In the genomic region with DNA sequence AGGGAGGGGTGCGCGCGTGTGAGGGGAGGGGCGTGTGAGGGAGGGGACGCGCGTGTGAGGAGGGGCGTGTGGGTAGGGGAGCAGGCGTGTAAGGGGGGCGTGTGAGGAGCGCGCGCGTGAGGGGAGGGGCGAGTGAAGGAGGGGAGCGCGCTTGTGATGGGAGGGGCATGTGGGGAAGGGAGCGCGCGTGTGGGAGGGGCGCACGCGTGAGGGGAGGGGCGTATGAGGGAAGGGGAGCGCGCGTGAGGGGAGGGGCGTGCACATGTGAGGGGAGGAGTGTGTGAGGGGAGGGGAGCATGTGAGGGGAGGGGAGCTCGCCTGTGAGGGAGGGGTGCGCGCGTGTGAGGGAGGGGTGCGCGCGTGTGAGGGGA, we compare ENCODE assay signal across 8 cellular contexts. TPM values are rescaled to one million over a fixed set of nuclear protein-coding genes. Genes with fewer than 3 reads are reported as not detected.
DNase-seq lines count a peak whose midpoint lies in the region; ATAC-seq and TF ChIP-seq lines count a peak whose summit lies in the region.

No MANE protein-coding gene starts in this region.

- no peak overlapping the region for H4K91ac ChIP-seq in mesenchymal stem cell (ENCODE audit: low read length)

- peak overlapping the region; percentile 97 for H3K27ac Mint-ChIP-seq in GM23338
- peak overlapping the region; percentile 91 for H3K27ac Mint-ChIP-seq in activated CD8-positive, alpha-beta memory T cell treated with anti-CD3 and anti-CD28 coated beads, Interleukin-2, amount 10 ng/mL, durations not matched to agents 7 days and 5 days
- H3K27ac Mint-ChIP-seq in effector memory CD8-positive, alpha-beta T cell, result peak overlapping the region; percentile 83 to 93

- H3F3A ChIP-seq in GM23338 (replicated peaks; ENCODE audit: low read depth), result peaks cover 7% of the 10 kb centered on the region; the same call in 1 of the 2 replicates

- H3K36me3 ChIP-seq in GM23338 (ENCODE audit: insufficient read depth) (no peaks in the 10 kb centered on the region), mesenchymal stem cell (ENCODE audit: control insufficient read depth in 1 of 2, insufficient read depth in 2 of 2, low read depth in 1 of 2, low read length in 2 of 2) (peaks cover 0 to 21% of the 10 kb centered on the region in 2 experiments)

- H3K27me3 ChIP-seq in GM23338 (ENCODE audit: insufficient read depth) (peaks cover 22% of the 10 kb centered on the region), mesenchymal stem cell (ENCODE audit: control insufficient read depth in 1 of 2, insufficient read depth in 1 of 2, low read length in 2 of 2) (no peaks in the 10 kb centered on the region)

- no peak overlapping the region for H3K4ac ChIP-seq in mesenchymal stem cell (ENCODE audit: low read depth in 1 of 2, low read length in 2 of 2)

- peaks cover 4% of the 10 kb centered on the region; the same call in 1 of the 3 replicates for H3K36me3 Mint-ChIP-seq in GM23338 (ENCODE audit: low read depth)
- H3K36me3 Mint-ChIP-seq in activated CD8-positive, alpha-beta memory T cell treated with anti-CD3 and anti-CD28 coated beads, Interleukin-2, amount 10 ng/mL, durations not matched to agents 7 days and 5 days, result peaks cover 8% of the 10 kb centered on the region
- peaks cover 12% of the 10 kb centered on the region for H3K36me3 Mint-ChIP-seq in effector memory CD8-positive, alpha-beta T cell (ENCODE audit: insufficient read depth)

- H4K8ac ChIP-seq in mesenchymal stem cell (ENCODE audit: low read length), result no peak overlapping the region

- H2AFZ ChIP-seq in GM23338, result no peak overlapping the region
- peak overlapping the region; percentile 95 for H2AFZ ChIP-seq in mesenchymal stem cell (ENCODE audit: low read depth, low read length)

- H3K9ac ChIP-seq in mesenchymal stem cell (ENCODE audit: low read length), result no peak overlapping the region

- in situ Hi-C loops in ACHN (cut with HindIII; ENCODE audit: low pct_ligation_motif_present, low pct_unique_long_range_greater_than_20kb, low sequenced_read_pairs), result no loop called here

- no peaks in the 10 kb centered on the region; the same call in 2 of the 3 replicates for H3K9me3 Mint-ChIP-seq in GM23338
- no peaks in the 10 kb centered on the region for H3K9me3 Mint-ChIP-seq in activated CD8-positive, alpha-beta memory T cell treated with anti-CD3 and anti-CD28 coated beads, Interleukin-2, amount 10 ng/mL, durations not matched to agents 7 days and 5 days (ENCODE audit: low read depth)
- no peaks in the 10 kb centered on the region for H3K9me3 Mint-ChIP-seq in effector memory CD8-positive, alpha-beta T cell

- H3K79me2 ChIP-seq in GM23338 (replicated peaks; ENCODE audit: insufficient read depth), result no peaks in the 10 kb centered on the region

- H3K79me1 ChIP-seq in mesenchymal stem cell (replicated peaks; ENCODE audit: low read length, poor library complexity, severe bottlenecking), result peaks cover 4% of the 10 kb centered on the region

- H3K4me1 ChIP-seq in GM23338 (ENCODE audit: insufficient read depth), result peaks cover 18% of the 10 kb centered on the region
- H3K4me1 ChIP-seq in mesenchymal stem cell (ENCODE audit: control insufficient read depth, insufficient read depth, low read depth, low read length), result peaks cover 9% of the 10 kb centered on the region

- H2BK12ac ChIP-seq in mesenchymal stem cell (ENCODE audit: low read length in 2 of 2), result no peak overlapping the region

- H3K4me2 ChIP-seq in GM23338 (no peak overlapping the region; the same call in 1 of the 2 replicates), mesenchymal stem cell (ENCODE audit: low read length, poor library complexity, severe bottlenecking) (no peak overlapping the region)

- peak; percentile 5 for ATAC-seq in GM23338
- ATAC-seq in activated CD8-positive, alpha-beta memory T cell treated with anti-CD3 and anti-CD28 coated beads, Interleukin-2, amount 10 ng/mL, durations not matched to agents 7 days and 5 days, result peak; percentile 18
- ATAC-seq in effector memory CD8-positive, alpha-beta T cell (replicated peaks), result peak; percentile 22
- no peak for ATAC-seq in GM19035 (IDR thresholded peaks at IDR 0.05; ENCODE audit: unreplicated experiment)

- H3K9me2 ChIP-seq in GM23338 (ENCODE audit: insufficient read depth), result no peaks in the 10 kb centered on the region

- peak overlapping the region; percentile 91 for H3K4me3 Mint-ChIP-seq in GM23338
- H3K4me3 Mint-ChIP-seq in activated CD8-positive, alpha-beta memory T cell treated with anti-CD3 and anti-CD28 coated beads, Interleukin-2, amount 10 ng/mL, durations not matched to agents 7 days and 5 days, result peak overlapping the region; percentile 90
- H3K4me3 Mint-ChIP-seq in effector memory CD8-positive, alpha-beta T cell, result peak overlapping the region; percentile 95 to 96

- no peak for TF ChIP-seq CTCF in GM23338 (conservative IDR thresholded peaks at IDR 0.05; ENCODE audit: low read depth in 2 of 2)

- no peaks in the 10 kb centered on the region for H3K9me3 ChIP-seq in mesenchymal stem cell (ENCODE audit: control insufficient read depth, low read length)

- H3K27me3 Mint-ChIP-seq in GM23338 (ENCODE audit: insufficient read depth, low read depth, poor library complexity), result peaks cover 25% of the 10 kb centered on the region
- peaks cover 7% of the 10 kb centered on the region for H3K27me3 Mint-ChIP-seq in activated CD8-positive, alpha-beta memory T cell treated with anti-CD3 and anti-CD28 coated beads, Interleukin-2, amount 10 ng/mL, durations not matched to agents 7 days and 5 days
- peaks cover 0 to 6% of the 10 kb centered on the region in 2 donors for H3K27me3 Mint-ChIP-seq in effector memory CD8-positive, alpha-beta T cell

- H4K20me1 ChIP-seq in GM23338 (replicated peaks; ENCODE audit: insufficient read depth), result no peaks in the 10 kb centered on the region

- 2% methylated on average over 19 of the region's 35 CpGs for WGBS in mesenchymal stem cell

- H3K14ac ChIP-seq in mesenchymal stem cell (ENCODE audit: low read length in 2 of 2), result no peak overlapping the region

- peak; percentile 87 for DNase-seq in ACHN
- DNase-seq in GM23338 (ENCODE audit: low spot score), result peak; percentile 94
- peak; percentile 38 for DNase-seq in NCI-H82 treated with DMSO at 0.1 percent for 48 hours (lab: John Stamatoyannopoulos, UW; ENCODE audit: unreplicated experiment)
- peak; percentile 89 for DNase-seq in activated CD8-positive, alpha-beta memory T cell treated with anti-CD3 and anti-CD28 coated beads, Interleukin-2, amount 10 ng/mL, durations not matched to agents 7 days and 5 days
- DNase-seq in effector memory CD8-positive, alpha-beta T cell, result peak; percentile 78 to 82 (median 80)
- DNase-seq in mesenchymal stem cell, result peak; percentile 94
- DNase-seq in stimulated activated CD8-positive, alpha-beta memory T cell treated with anti-CD3 and anti-CD28 coated beads, Interleukin-12 subunit alpha, Interleukin-12 subunit beta, amount 100 ng/mL, for 24 hours (ENCODE audit: extremely low read depth), result peak; percentile 61

- H3K27ac ChIP-seq in GM23338 (ENCODE audit: low read depth) (no peak overlapping the region), mesenchymal stem cell (ENCODE audit: low read length, poor library complexity, severe bottlenecking) (peak overlapping the region; percentile 55)

- peak overlapping the region; percentile 74; the same call in 1 of the 2 replicates for H3K4me3 ChIP-seq in GM23338
- peak overlapping the region in 1 of 2 experiments; percentile 95 for H3K4me3 ChIP-seq in mesenchymal stem cell (ENCODE audit: insufficient read depth in 1 of 2, low read depth in 1 of 2, low read length in 2 of 2)

- H2BK5ac ChIP-seq in mesenchymal stem cell (ENCODE audit: low read depth, low read length, poor library complexity, severe bottlenecking), result no peak overlapping the region

- H3K4me1 Mint-ChIP-seq in GM23338, result peaks cover 36% of the 10 kb centered on the region
- peaks cover 32% of the 10 kb centered on the region for H3K4me1 Mint-ChIP-seq in activated CD8-positive, alpha-beta memory T cell treated with anti-CD3 and anti-CD28 coated beads, Interleukin-2, amount 10 ng/mL, durations not matched to agents 7 days and 5 days
- peaks cover 21 to 22% of the 10 kb centered on the region in 2 donors for H3K4me1 Mint-ChIP-seq in effector memory CD8-positive, alpha-beta T cell (ENCODE audit: low read depth in 2 of 2)

- no peak overlapping the region for H2BK120ac ChIP-seq in mesenchymal stem cell (ENCODE audit: low read depth, low read length)

- H3K23ac ChIP-seq in mesenchymal stem cell (ENCODE audit: low read length in 2 of 2), result no peak overlapping the region

- H3K18ac ChIP-seq in mesenchymal stem cell (ENCODE audit: low read depth in 1 of 2, low read length in 2 of 2), result peak overlapping the region in 1 of 2 experiments; percentile 93

- no peak overlapping the region for H2AK5ac ChIP-seq in mesenchymal stem cell (ENCODE audit: low read length, severe bottlenecking)

- no peak overlapping the region for H2BK15ac ChIP-seq in mesenchymal stem cell (ENCODE audit: low read depth, poor library complexity, severe bottlenecking)

- CTCF ChIA-PET in activated CD8-positive, alpha-beta memory T cell treated with anti-CD3 and anti-CD28 coated beads, Interleukin-2, amount 10 ng/mL, durations not matched to agents 7 days and 5 days (lab: Charles Lee), result interaction anchor here (1.0 to 12.6 kb wide), 2 partner anchors 16 to 73 kb away, joined by 3 to 154 read pairs; a partner anchor contains a TSS

RNA-seq across cellular contexts. Expression of a gene that starts 19.1 kb away (rescaled TPM):
- 5.1 and 6.9 TPM in 2 replicates for total RNA-seq in GM23338 (2014; rRNA removed; shearing (Covaris generic))
- 8.5 and 8.6 TPM in 2 replicates for polyA plus RNA-seq in GM23338 (2016; fragmentation: Nextera tagmentation; extraction: Ambion mirVana)
- total RNA-seq in activated CD8-positive, alpha-beta memory T cell treated with anti-CD3 and anti-CD28 coated beads, Interleukin-2, amount 10 ng/mL, durations not matched to agents 7 days and 5 days, result 10 to 100 TPM; 13.6 to 29.1 TPM
- 7.8 TPM for polyA plus RNA-seq in mesenchymal stem cell (2013, experiment 1 of 2)
- polyA plus RNA-seq in mesenchymal stem cell (2013, experiment 2 of 2), result 8.3 TPM

Comparison
In these comparisons a context has a peak if more than half of its experiments do, and no peak if none do; other contexts are left out.
1. DNase-seq: peak in every context shown above with its lines; median percentile 94 in GM23338; 94 in mesenchymal stem cell; 89 in activated CD8-positive, alpha-beta memory T cell treated with anti-CD3 and anti-CD28 coated beads, Interleukin-2, amount 10 ng/mL, durations not matched to agents 7 days and 5 days; 87 in ACHN; 80 in effector memory CD8-positive, alpha-beta T cell; 61 in stimulated activated CD8-positive, alpha-beta memory T cell treated with anti-CD3 and anti-CD28 coated beads, Interleukin-12 subunit alpha, Interleukin-12 subunit beta, amount 100 ng/mL, for 24 hours; 38 in NCI-H82 treated with DMSO at 0.1 percent for 48 hours.